Comparison of ENCODE assay signal across 8 cellular contexts in genomic region chr6:30781362-30781696, GRCh38. TPM values are rescaled to one million over a fixed set of nuclear protein-coding genes. Genes with fewer than 3 reads are reported as not detected.
A peak's percentile ranks its signal among the peaks of the same experiment; 100 is the strongest.
DNase-seq lines count a peak whose midpoint lies in the region; ATAC-seq and TF ChIP-seq lines count a peak whose summit lies in the region.

No MANE protein-coding gene starts in this region.

- H3K27ac ChIP-seq in coronary artery, result peak overlapping the region; percentile 86 to 93
- H3K27ac ChIP-seq in muscle layer of duodenum (ENCODE audit: low read length), result peak overlapping the region; percentile 69
- H3K27ac ChIP-seq in vagina, result peak overlapping the region; percentile 89

- peaks cover 0 to 14% of the 10 kb centered on the region in 2 donors for H3K36me3 ChIP-seq in muscle layer of duodenum (ENCODE audit: control insufficient read depth in 1 of 2, insufficient read depth in 2 of 2, low read length in 2 of 2)
- H3K36me3 ChIP-seq in vagina, result no peaks in the 10 kb centered on the region

- no peaks in the 10 kb centered on the region for H3K9me3 ChIP-seq in muscle layer of duodenum (ENCODE audit: control insufficient read depth in 1 of 2, low read length in 2 of 2)
- H3K9me3 ChIP-seq in vagina, result no peaks in the 10 kb centered on the region

- peak; percentile 63 for ATAC-seq in Right ventricle myocardium inferior
- no peak for ATAC-seq in HG02759 (IDR thresholded peaks at IDR 0.05; ENCODE audit: unreplicated experiment)
- no peak for ATAC-seq in GM21723 (IDR thresholded peaks at IDR 0.05; ENCODE audit: unreplicated experiment)

- H3K27me3 ChIP-seq in muscle layer of duodenum (ENCODE audit: low read depth, low read length), result no peaks in the 10 kb centered on the region
- H3K27me3 ChIP-seq in vagina, result no peaks in the 10 kb centered on the region

- no peak for TF ChIP-seq CTCF in coronary artery (IDR thresholded peaks at IDR 0.05)
- no peak for TF ChIP-seq CTCF in vagina (IDR thresholded peaks at IDR 0.05)

- peak; percentile 80 for DNase-seq in Right ventricle myocardium inferior (ENCODE audit: missing footprints)
- no peak for DNase-seq in cardiac septum (ENCODE audit: low spot score)
- DNase-seq in coronary artery (ENCODE audit: low spot score), result no peak
- DNase-seq in vagina (ENCODE audit: extremely low spot score in 2 of 2), result no peak
- no peak for DNase-seq in midbrain (lab: John Stamatoyannopoulos, UW)

- no peak for TF ChIP-seq POLR2A in vagina (IDR thresholded peaks at IDR 0.05)

- intact Hi-C loops in Right ventricle myocardium inferior (cut with DNase I), result loop anchor here (2.0 kb wide), 1 partner anchor 39 kb away; the partner anchor contains the start of gene FLOT1
- intact Hi-C loops in cardiac septum (cut with DNase I), result loop anchor here (2.0 kb wide), 2 partner anchors 29 to 39 kb away; partner anchors contain the start of gene FLOT1
- intact Hi-C loops in vagina (cut with DNase I), result loop anchor here (5.0 kb wide), 1 partner anchor 39 kb away; the partner anchor contains the start of genes FLOT1 and IER3

- H3K4me3 ChIP-seq in coronary artery (peak overlapping the region; percentile 37), muscle layer of duodenum (ENCODE audit: low read depth in 1 of 2, low read length in 2 of 2) (peak overlapping the region in 1 of 2 donors; percentile 9), vagina (peak overlapping the region in 1 of 2 donors; percentile 21)

- H3K4me1 ChIP-seq in muscle layer of duodenum (ENCODE audit: control insufficient read depth in 1 of 2, insufficient read depth in 2 of 2, low read length in 2 of 2), result peaks cover 20 to 23% of the 10 kb centered on the region in 2 donors
- peaks cover 48% of the 10 kb centered on the region for H3K4me1 ChIP-seq in vagina

RNA-seq across cellular contexts. Expression of gene IER3, which starts 37.0 kb away (rescaled TPM):
- total RNA-seq in Right ventricle myocardium inferior (19.2 TPM), cardiac septum (285 TPM), vagina (40.5 TPM)

RNA-seq across cellular contexts. Expression of gene FLOT1, which starts 38.8 kb away (rescaled TPM):
- total RNA-seq in Right ventricle myocardium inferior (240 TPM), cardiac septum (251 TPM), vagina (165 TPM)
